24 cellular contexts compared by ENCODE assay signal in the genomic region with DNA sequence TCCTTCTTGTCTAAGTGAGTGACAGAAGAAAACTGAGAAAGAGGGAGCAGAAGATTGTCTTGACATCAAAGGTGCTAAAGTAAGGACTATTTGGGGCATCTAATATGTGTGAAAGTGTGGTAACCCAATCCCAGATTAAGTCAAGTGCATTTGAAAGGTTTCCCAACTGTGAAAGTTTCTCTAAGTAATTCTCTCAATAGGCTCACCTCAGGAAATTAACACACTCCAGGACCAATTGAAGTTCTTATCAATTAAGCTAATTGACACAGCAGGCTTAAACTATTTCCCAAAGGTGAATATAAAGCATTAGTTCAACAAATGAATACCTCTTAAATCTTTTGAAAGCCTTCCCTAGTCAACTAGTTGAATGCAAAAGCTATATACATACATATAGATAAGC.
DNase-seq lines count a peak whose midpoint lies in the region; ATAC-seq, FAIRE-seq and TF ChIP-seq lines count a peak whose summit lies in the region.
"Had no signal": no experiment of that assay in that cellular context is flagged by ENCODE, and none has a peak within 500 bp of the region (broad histone marks: within the 10 kb centered on the region; RNA-seq: fewer than 3 reads in every experiment).

No MANE protein-coding gene starts in this region.

- no peak overlapping the region for H2BK20ac ChIP-seq in H1 (ENCODE audit: low read length)

- H3K79me2 ChIP-seq in H1 (ENCODE audit: control insufficient read depth in 1 of 2, insufficient read depth in 2 of 2, low read length in 2 of 2), result no peaks in the 10 kb centered on the region

- no peak overlapping the region for H2BK12ac ChIP-seq in H1 (ENCODE audit: low read depth, low read length)

- CTCF ChIA-PET in H1 (lab: Charles Lee; ENCODE audit: partially characterized antibody), result interaction anchor here (1.0 to 3.2 kb wide), 2 partner anchors 17 to 30 kb away, joined by 4 to 14 read pairs; no protein-coding TSS in a partner anchor

- no peaks in the 10 kb centered on the region for H3K36me3 ChIP-seq in H1 (ENCODE audit: control insufficient read depth in 2 of 4, insufficient read depth in 4 of 4, low read length in 3 of 4)
- no peaks in the 10 kb centered on the region for H3K36me3 ChIP-seq in uterus
- H3K36me3 ChIP-seq: BLaER1, Peyer's patch had no signal

- ATAC-seq in GM21515 (IDR thresholded peaks at IDR 0.05; ENCODE audit: unreplicated experiment), result no peak
- ATAC-seq: GM12878, HepG2, K562, SK-N-SH treated with all-trans-retinoic acid at 6 μM for 48 hours had no signal

- H3K9me3 ChIP-seq in H1 (ENCODE audit: insufficient read depth in 2 of 2, low read depth in 1 of 2, low read length in 1 of 2) (no peaks in the 10 kb centered on the region), uterus (no peaks in the 10 kb centered on the region)
- H3K9me3 ChIP-seq: BLaER1, Peyer's patch had no signal

- no peak overlapping the region for H3K4ac ChIP-seq in H1 (replicated peaks; ENCODE audit: insufficient read length, low read depth, low read length)

- H3K4me1 ChIP-seq in H1 (replicated peaks in 1 of 4; ENCODE audit: control insufficient read depth in 3 of 4, insufficient read depth in 4 of 4, low read length in 3 of 4), result peaks cover 0 to 11% (median 0%) of the 10 kb centered on the region in 4 experiments; a peak in 3 of 7 replicates
- H3K4me1 ChIP-seq in uterus, result no peaks in the 10 kb centered on the region
- H3K4me1 ChIP-seq: BLaER1, Peyer's patch had no signal

- H3K4me2 ChIP-seq in H1 (ENCODE audit: insufficient read depth in 1 of 2, low read depth in 2 of 2, low read length in 2 of 2), result no peak overlapping the region
- H3K4me2 ChIP-seq: BLaER1 had no signal

- no peak overlapping the region for H4K8ac ChIP-seq in H1 (ENCODE audit: extremely low read depth, insufficient read depth, low read length)

- TF ChIP-seq EP300 in H1 (IDR thresholded peaks at IDR 0.05; ENCODE audit: borderline replicate concordance in 1 of 2, low read depth in 2 of 2, low read length in 2 of 2), result no peak

- no peak overlapping the region for H2BK15ac ChIP-seq in H1 (ENCODE audit: low read length)

- TF ChIP-seq POLR2A in H1 (IDR thresholded peaks at IDR 0.05; ENCODE audit: control extremely low read depth in 1 of 2, low read depth in 2 of 2, low read length in 2 of 2) (no peak), uterus (IDR thresholded peaks at IDR 0.05) (no peak)

- H3K27ac ChIP-seq in H1 (ENCODE audit: low read depth, low read length), result no peak overlapping the region
- no peak overlapping the region for H3K27ac ChIP-seq in uterus
- H3K27ac ChIP-seq: 22Rv1, BLaER1, Peyer's patch had no signal

- no peak overlapping the region for H2AK5ac ChIP-seq in H1 (ENCODE audit: low read depth, low read length)

- H3K18ac ChIP-seq in H1 (ENCODE audit: extremely low read depth, low read length), result no peak overlapping the region

- no peak for TF ChIP-seq RAD21 in H1 (IDR thresholded peaks at IDR 0.05 in 1 of 2, conservative IDR thresholded peaks at IDR 0.05 in 1 of 2; ENCODE audit: low read depth in 2 of 2, low read length in 2 of 2)

- H4K20me1 ChIP-seq in H1 (replicated peaks in 1 of 2; ENCODE audit: control insufficient read depth in 1 of 2, insufficient read depth in 2 of 2, low read length in 2 of 2), result no peaks in the 10 kb centered on the region
- H4K20me1 ChIP-seq: BLaER1 had no signal

- H3K27me3 ChIP-seq in H1 (replicated peaks in 1 of 4; ENCODE audit: control insufficient read depth in 3 of 4, extremely low read depth in 1 of 4, insufficient read depth in 3 of 4, low read length in 3 of 4) (peaks cover 26 to 62% (median 43%) of the 10 kb centered on the region in 4 experiments), uterus (no peaks in the 10 kb centered on the region)
- H3K27me3 ChIP-seq: BLaER1, Peyer's patch had no signal

- no peaks in the 10 kb centered on the region for H3K79me1 ChIP-seq in H1 (ENCODE audit: low read depth, low read length)

- H4K5ac ChIP-seq in H1 (ENCODE audit: insufficient read length, low read depth, low read length), result no peak overlapping the region

- no peak overlapping the region for H2AFZ ChIP-seq in H1 (ENCODE audit: low read length)

- no peak overlapping the region for H2BK120ac ChIP-seq in H1 (replicated peaks; ENCODE audit: low read depth, low read length)

- TF ChIP-seq CTCF in H1 (IDR thresholded peaks at IDR 0.05; ENCODE audit: control extremely low read depth in 1 of 3, insufficient read depth in 1 of 3, low read depth in 1 of 3, low read length in 3 of 3), result no peak
- no peak for TF ChIP-seq CTCF in uterus (IDR thresholded peaks at IDR 0.05)

- no peak overlapping the region for H3K14ac ChIP-seq in H1 (ENCODE audit: insufficient read length)

- intact Hi-C loops in uterus (cut with DNase I; ENCODE audit: low total_unique reads), result no loop called here

- no peak overlapping the region for H2BK5ac ChIP-seq in H1 (ENCODE audit: low read depth, low read length)

- peak overlapping the region in 1 of 4 experiments; percentile 24; a peak in 1 of 8 replicates for H3K4me3 ChIP-seq in H1 (ENCODE audit: extremely low read depth in 1 of 4, insufficient read depth in 2 of 4, low read depth in 3 of 4, low read length in 4 of 4)
- H3K4me3 ChIP-seq in uterus, result no peak overlapping the region
- H3K4me3 ChIP-seq: BLaER1, GM12878, K562, Peyer's patch had no signal

- H3K9ac ChIP-seq in H1 (replicated peaks in 1 of 4; ENCODE audit: extremely low read depth in 1 of 4, low read depth in 3 of 4, low read length in 3 of 4), result no peak overlapping the region
- H3K9ac ChIP-seq: BLaER1 had no signal

- peak; percentile 4 for DNase-seq in NCI-H1436 (lab: John Stamatoyannopoulos, UW)
- DNase-seq in NCI-H1436 treated with DMSO at 0.1 percent for 48 hours (lab: John Stamatoyannopoulos, UW), result no peak
- DNase-seq in NCI-H524 (lab: John Stamatoyannopoulos, UW), result peak; percentile 56 to 84
- peak in 1 of 2 experiments; percentile 31 for DNase-seq in H1 (ENCODE audit: low read depth in 1 of 2, low spot score in 2 of 2)
- peak; percentile 18 for DNase-seq in iPS-NIHi7 (ENCODE audit: extremely low spot score)
- no peak for DNase-seq in NCI-H128 (lab: John Stamatoyannopoulos, UW; ENCODE audit: unreplicated experiment)
- DNase-seq in uterus, result no peak
- DNase-seq: ACHN; CD4-positive, alpha-beta T cell; COR-L47; DMS79 treated with DMSO at 0.1 percent for 48 hours; MM.1S; NCI-H1048; NCI-H2081 treated with DMSO at 0.1 percent for 48 hours; NCI-H2227 treated with DMSO at 0.1 percent for 48 hours; NCI-H510A treated with DMSO at 0.1 percent for 48 hours; Peyer's patch had no signal

- H4K91ac ChIP-seq in H1 (replicated peaks; ENCODE audit: insufficient read length, low read length), result no peak overlapping the region

- FAIRE-seq in H1 (lab: Jason Lieb, UNC), result peak; percentile 45
- FAIRE-seq: GM12878, HepG2, K562 had no signal

- POLR2A ChIA-PET in H1 (lab: Charles Lee; ENCODE audit: partially characterized antibody), result no interaction called here

- no peaks in the 10 kb centered on the region for H3K23me2 ChIP-seq in H1 (ENCODE audit: low read depth, low read length)

- H3K56ac ChIP-seq in H1 (replicated peaks; ENCODE audit: insufficient read length, low read depth, low read length), result no peak overlapping the region

- H3K23ac ChIP-seq in H1 (ENCODE audit: insufficient read length), result no peak overlapping the region

TF ChIP-seq in H1, 55 proteins besides CTCF, POLR2A, EP300 and RAD21 (continues in another document):
- peak; percentile 96 for TF ChIP-seq NANOG (IDR thresholded peaks at IDR 0.05; ENCODE audit: insufficient read depth, low read depth, low read length, poor library complexity, severe bottlenecking)
- TF ChIP-seq POU5F1 (IDR thresholded peaks at IDR 0.05; ENCODE audit: low read depth, low read length), result peak; percentile 64
- TF ChIP-seq SP1 (IDR thresholded peaks at IDR 0.05; ENCODE audit: low read depth, low read length), result peak; percentile 72; the same call in 1 of the 2 replicates
- TF ChIP-seq, protein P1, sequence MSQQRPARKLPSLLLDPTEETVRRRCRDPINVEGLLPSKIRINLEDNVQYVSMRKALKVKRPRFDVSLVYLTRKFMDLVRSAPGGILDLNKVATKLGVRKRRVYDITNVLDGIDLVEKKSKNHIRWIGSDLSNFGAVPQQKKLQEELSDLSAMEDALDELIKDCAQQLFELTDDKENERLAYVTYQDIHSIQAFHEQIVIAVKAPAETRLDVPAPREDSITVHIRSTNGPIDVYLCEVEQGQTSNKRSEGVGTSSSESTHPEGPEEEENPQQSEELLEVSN (IDR thresholded peaks at IDR 0.05), result no peak

Comparison
In these comparisons a context has a peak if more than half of its experiments do, and no peak if none do; other contexts are left out.
1. DNase-seq: peak in NCI-H1436 (single experiment), NCI-H524 (2 of 2) and iPS-NIHi7 (single experiment); none in NCI-H1436 treated with DMSO at 0.1 percent for 48 hours (single experiment), NCI-H128 (single experiment) and uterus (0 of 2).